Comparison of ENCODE assay signal across 22 cellular contexts in genomic region chr3:189118896-189119295, GRCh38. TPM values are rescaled to one million over a fixed set of nuclear protein-coding genes. Genes with fewer than 3 reads are reported as not detected.
DNase-seq lines count a peak whose midpoint lies in the region; TF ChIP-seq lines count a peak whose summit lies in the region.
"Had no signal": no experiment of that assay in that cellular context is flagged by ENCODE, and none has a peak within 500 bp of the region (broad histone marks: within the 10 kb centered on the region; RNA-seq: fewer than 3 reads in every experiment).

No MANE protein-coding gene starts in this region.

- DNase-seq in LHCN-M2 (ENCODE audit: low read depth) (peak; percentile 31), RPMI7951 (ENCODE audit: low read depth) (peak; percentile 73), trophoblast cell (no peak), vagina (ENCODE audit: extremely low spot score in 2 of 2) (no peak), GM19238 (ENCODE audit: insufficient read length, low spot score) (no peak), occipital lobe (lab: John Stamatoyannopoulos, UW) (no peak), stomach (no peak)
- DNase-seq: 8988T; ACHN; AML-193; BE2C; CD4-positive, alpha-beta T cell; CD8-positive, alpha-beta memory T cell; DMS 273 treated with DMSO at 0.1 percent for 48 hours; DMS79; EL; GDM1; H9 had no signal

- TF ChIP-seq EP300 in stomach (IDR thresholded peaks at IDR 0.05) = no peak

- no peak overlapping the region for H3K4me3 ChIP-seq in trophoblast cell (ENCODE audit: low read depth, low read length)
- no peak overlapping the region for H3K4me3 ChIP-seq in vagina
- H3K4me3 ChIP-seq in stomach = no peak overlapping the region
- H3K4me3 ChIP-seq: A549; BLaER1 treated with 17β-estradiol and CSF1 and Interleukin-3, amounts not matched to agents 10 nM and 100 nM; GM12878; GM23338 had no signal

- no peaks in the 10 kb centered on the region for H3K27me3 ChIP-seq in trophoblast cell (ENCODE audit: insufficient read depth, low read length)
- no peaks in the 10 kb centered on the region for H3K27me3 ChIP-seq in vagina
- no peaks in the 10 kb centered on the region for H3K27me3 ChIP-seq in stomach
- H3K27me3 ChIP-seq: BE2C; BLaER1 treated with 17β-estradiol and CSF1 and Interleukin-3, amounts not matched to agents 10 nM and 100 nM had no signal

- H3K36me3 ChIP-seq in trophoblast cell (ENCODE audit: control insufficient read depth in 1 of 2, insufficient read depth in 2 of 2, low read length in 2 of 2) (no peaks in the 10 kb centered on the region), vagina (no peaks in the 10 kb centered on the region), stomach (no peaks in the 10 kb centered on the region)
- H3K36me3 ChIP-seq: BE2C had no signal

- TF ChIP-seq CTCF in vagina (IDR thresholded peaks at IDR 0.05) = no peak
- TF ChIP-seq CTCF in stomach (IDR thresholded peaks at IDR 0.05) = no peak

- H3K23ac ChIP-seq in trophoblast cell (ENCODE audit: low read length) = no peak overlapping the region

- no peak overlapping the region for H2AFZ ChIP-seq in trophoblast cell (ENCODE audit: insufficient read depth, low read length, poor library complexity)
- H2AFZ ChIP-seq: GM23338 had no signal

- H3K4me2 ChIP-seq in trophoblast cell (ENCODE audit: low read length) = no peak overlapping the region
- H3K4me2 ChIP-seq: A549; BLaER1 treated with 17β-estradiol and CSF1 and Interleukin-3, amounts not matched to agents 10 nM and 100 nM; GM23338 had no signal

- H2AK5ac ChIP-seq in trophoblast cell (ENCODE audit: low read length) = no peak overlapping the region

- no CpG with 5 or more reads among the region's 1 CpG for WGBS in trophoblast cell (ENCODE audit: extremely low coverage, insufficient coverage, insufficient read length)
- 93 to 100% (median 100%) methylated on average over 1 of the region's 1 CpG for WGBS in stomach, 5 donors

- H3K14ac ChIP-seq in trophoblast cell (ENCODE audit: low read length) = no peak overlapping the region

- intact Hi-C loops in vagina (cut with DNase I) = no loop called here
- intact Hi-C loops in stomach (cut with DNase I; ENCODE audit: low total_unique reads) = no loop called here

- no peaks in the 10 kb centered on the region for H3K79me1 ChIP-seq in trophoblast cell (ENCODE audit: low read length)

- no peak overlapping the region for H2BK5ac ChIP-seq in trophoblast cell (ENCODE audit: low read depth, low read length, poor library complexity)

- peak overlapping the region; percentile 53 for H2BK12ac ChIP-seq in trophoblast cell (ENCODE audit: low read length)

- H3K18ac ChIP-seq in trophoblast cell (ENCODE audit: low read length) = no peak overlapping the region

- H3K9me3 ChIP-seq in trophoblast cell (ENCODE audit: insufficient read depth, low read depth, low read length) = peaks cover 3% of the 10 kb centered on the region
- no peaks in the 10 kb centered on the region for H3K9me3 ChIP-seq in vagina
- peaks cover 0 to 8% (median 4%) of the 10 kb centered on the region in 4 donors for H3K9me3 ChIP-seq in stomach
- H3K9me3 ChIP-seq: A549 had no signal

- no peak overlapping the region for H3K4ac ChIP-seq in trophoblast cell (ENCODE audit: low read depth, low read length)

- TF ChIP-seq POLR2A in vagina (IDR thresholded peaks at IDR 0.05) (no peak), stomach (IDR thresholded peaks at IDR 0.05) (no peak)

- H3K79me2 ChIP-seq in trophoblast cell (ENCODE audit: control insufficient read depth, insufficient read depth, low read length, poor library complexity) = no peaks in the 10 kb centered on the region

- H3K4me1 ChIP-seq in trophoblast cell (ENCODE audit: control insufficient read depth in 1 of 2, insufficient read depth in 2 of 2, low read length in 2 of 2) (no peaks in the 10 kb centered on the region), vagina (peaks cover 48% of the 10 kb centered on the region), stomach (peaks cover 7 to 20% (median 13%) of the 10 kb centered on the region in 4 donors)
- H3K4me1 ChIP-seq: A549 had no signal

- no peak overlapping the region for H4K91ac ChIP-seq in trophoblast cell (ENCODE audit: low read depth, low read length)

- no peak overlapping the region for H3K27ac ChIP-seq in trophoblast cell (ENCODE audit: low read depth, low read length)
- H3K27ac ChIP-seq in vagina = peak overlapping the region; percentile 23
- no peak overlapping the region for H3K27ac ChIP-seq in stomach
- H3K27ac ChIP-seq: A549; BLaER1 treated with 17β-estradiol and CSF1 and Interleukin-3, amounts not matched to agents 10 nM and 100 nM had no signal

- no peak overlapping the region for H3K9ac ChIP-seq in trophoblast cell (ENCODE audit: low read length)
- H3K9ac ChIP-seq: BLaER1 treated with 17β-estradiol and CSF1 and Interleukin-3, amounts not matched to agents 10 nM and 100 nM had no signal

- no peak overlapping the region for H2BK120ac ChIP-seq in trophoblast cell (ENCODE audit: insufficient read depth, low read length, poor library complexity)

- H4K8ac ChIP-seq in trophoblast cell (ENCODE audit: low read depth, low read length) = no peak overlapping the region

- H4K12ac ChIP-seq in trophoblast cell (ENCODE audit: low read depth, low read length) = no peak overlapping the region

RNA-seq across cellular contexts. Expression of gene TPRG1, which starts 52.9 kb away (rescaled TPM):
- total RNA-seq in LHCN-M2 (2014; rRNA removed) (0.19 and 0.86 TPM in 2 replicates), vagina (21.6 TPM), occipital lobe (0.94 TPM), stomach (1 to 10 TPM; 1.2 to 9.0 (median 3.6) TPM)
- 0.38 TPM for polyA plus RNA-seq in LHCN-M2 (2012)
- 0.98 and 2.0 TPM in 2 replicates for total RNA-seq in RPMI7951 (2014; rRNA removed; shearing (Covaris generic))
- polyA plus RNA-seq in trophoblast cell (2013) = 0.26 and 0.31 TPM in 2 replicates
- 10 to 100 TPM in 2 of 3 donors, 1 to 10 TPM in 1; 1.4 to 20.9 (median 12.8) TPM for polyA plus RNA-seq in stomach

Comparison
In these comparisons a context has a peak if more than half of its experiments do, and no peak if none do; other contexts are left out.
1. DNase-seq: peak in LHCN-M2 (single experiment) and RPMI7951 (single experiment); none in trophoblast cell (0 of 2), vagina (0 of 2), GM19238 (single experiment), occipital lobe (single experiment) and stomach (single experiment).